Comparison of ENCODE assay signal across 33 cellular contexts in genomic region chr12:121725420-121725819, GRCh38. TPM values are rescaled to one million over a fixed set of nuclear protein-coding genes. Genes with fewer than 3 reads are reported as not detected.
"Had no signal": no experiment of that assay in that cellular context is flagged by ENCODE, and none has a peak within 500 bp of the region (broad histone marks: within the 10 kb centered on the region; RNA-seq: fewer than 3 reads in every experiment).

No MANE protein-coding gene starts in this region.

- H3K27me3 Mint-ChIP-seq: activated CD4-positive, alpha-beta memory T cell treated with anti-CD3 and anti-CD28 coated beads for 36 hours; activated CD4-positive, alpha-beta T cell treated with anti-CD3 and anti-CD28 coated beads for 36 hours; activated CD4-positive, alpha-beta T cell treated with anti-CD3 and anti-CD28 coated beads, Interleukin-2, amount 10 ng/mL, durations not matched to agents 24 days and 14 days; activated CD8-positive, alpha-beta memory T cell treated with anti-CD3 and anti-CD28 coated beads, Interleukin-2, amount 10 ng/mL, durations not matched to agents 7 days and 5 days; activated naive CD4-positive, alpha-beta T cell treated with anti-CD3 and anti-CD28 coated beads, Interleukin-2, amount 50 U/mL, for 24 hours; activated naive CD8-positive, alpha-beta T cell treated with anti-CD3 and anti-CD28 coated beads for 36 hours; activated naive CD8-positive, alpha-beta T cell treated with anti-CD3 and anti-CD28 coated beads, Interleukin-2, amount 50 U/mL, for 24 hours; effector memory CD8-positive, alpha-beta T cell had no signal

- H3K4me1 Mint-ChIP-seq: activated CD4-positive, alpha-beta T cell treated with anti-CD3 and anti-CD28 coated beads for 36 hours; activated CD4-positive, alpha-beta T cell treated with anti-CD3 and anti-CD28 coated beads, Interleukin-2, amount 10 ng/mL, durations not matched to agents 24 days and 14 days; activated CD8-positive, alpha-beta memory T cell treated with anti-CD3 and anti-CD28 coated beads, Interleukin-2, amount 10 ng/mL, durations not matched to agents 7 days and 5 days; activated naive CD4-positive, alpha-beta T cell treated with anti-CD3 and anti-CD28 coated beads, Interleukin-2, amount 50 U/mL, for 24 hours; activated naive CD8-positive, alpha-beta T cell treated with anti-CD3 and anti-CD28 coated beads, Interleukin-2, amount 50 U/mL, for 24 hours had no signal

- H3K36me3 ChIP-seq: adrenal gland had no signal

- H3K27ac Mint-ChIP-seq: activated CD4-positive, alpha-beta memory T cell treated with anti-CD3 and anti-CD28 coated beads for 36 hours; activated CD4-positive, alpha-beta T cell treated with anti-CD3 and anti-CD28 coated beads for 36 hours; activated CD4-positive, alpha-beta T cell treated with anti-CD3 and anti-CD28 coated beads, Interleukin-2, amount 10 ng/mL, durations not matched to agents 24 days and 14 days; activated CD8-positive, alpha-beta memory T cell treated with anti-CD3 and anti-CD28 coated beads, Interleukin-2, amount 10 ng/mL, durations not matched to agents 7 days and 5 days; activated CD8-positive, alpha-beta T cell treated with anti-CD3 and anti-CD28 coated beads, Interleukin-2, amount 10 ng/mL, durations not matched to agents 7 days and 5 days; activated naive CD4-positive, alpha-beta T cell treated with anti-CD3 and anti-CD28 coated beads for 36 hours; activated naive CD4-positive, alpha-beta T cell treated with anti-CD3 and anti-CD28 coated beads, Interleukin-2, amount 50 U/mL, for 24 hours; activated naive CD8-positive, alpha-beta T cell treated with anti-CD3 and anti-CD28 coated beads for 36 hours; activated naive CD8-positive, alpha-beta T cell treated with anti-CD3 and anti-CD28 coated beads, Interleukin-2, amount 50 U/mL, for 24 hours; activated T-helper 1 cell treated with anti-CD3 and anti-CD28 coated beads, Interleukin-12 subunit alpha, Interleukin-12 subunit beta, Interleukin-2, Interleukin-4 antibody, amounts not matched to agents 30 ng/mL and 10 ng/mL and 1 ng/mL, durations not matched to agents 14 hours and 24 hours and 36 hours; activated T-helper 2 cell treated with anti-CD3 and anti-CD28 coated beads, Interferon-gamma antibody, Interleukin-2, Interleukin-4, amounts not matched to agents 10 μg/mL and 5 μg/mL and 100 μg/mL, durations not matched to agents 14 hours and 24 hours and 36 hours had no signal

- ATAC-seq: activated CD4-positive, alpha-beta T cell treated with anti-CD3 and anti-CD28 coated beads for 36 hours; activated CD8-positive, alpha-beta memory T cell treated with anti-CD3 and anti-CD28 coated beads, Interleukin-2, amount 10 ng/mL, durations not matched to agents 7 days and 5 days; activated CD8-positive, alpha-beta T cell treated with anti-CD3 and anti-CD28 coated beads, Interleukin-2, amount 10 ng/mL, durations not matched to agents 7 days and 5 days; activated naive CD8-positive, alpha-beta T cell treated with anti-CD3 and anti-CD28 coated beads, Interleukin-2, amount 50 U/mL, for 24 hours; body of pancreas; effector memory CD8-positive, alpha-beta T cell; heart left ventricle had no signal

- H3K27me3 ChIP-seq: adrenal gland, body of pancreas, esophagus squamous epithelium, heart left ventricle had no signal

- H3K36me3 Mint-ChIP-seq: activated CD8-positive, alpha-beta memory T cell treated with anti-CD3 and anti-CD28 coated beads, Interleukin-2, amount 10 ng/mL, durations not matched to agents 7 days and 5 days; activated naive CD4-positive, alpha-beta T cell treated with anti-CD3 and anti-CD28 coated beads, Interleukin-2, amount 50 U/mL, for 24 hours had no signal

- H3K27ac ChIP-seq: adrenal gland, body of pancreas, epithelial cell of prostate, esophagus squamous epithelium, heart left ventricle had no signal

- DNase-seq: activated CD4-positive, alpha-beta memory T cell treated with anti-CD3 and anti-CD28 coated beads for 36 hours; activated CD4-positive, alpha-beta T cell treated with anti-CD3 and anti-CD28 coated beads for 36 hours; activated CD4-positive, alpha-beta T cell treated with anti-CD3 and anti-CD28 coated beads, Interleukin-2, amount 10 ng/mL, durations not matched to agents 24 days and 14 days; activated CD4-positive, CD25-positive, alpha-beta regulatory T cell; activated CD4-positive, CD25-positive, alpha-beta regulatory T cell treated with anti-CD3 and anti-CD28 coated beads, Interleukin-2, amount 50 U/mL, for 72 hours; activated CD8-positive, alpha-beta memory T cell treated with anti-CD3 and anti-CD28 coated beads, Interleukin-2, amount 10 ng/mL, durations not matched to agents 7 days and 5 days; activated CD8-positive, alpha-beta memory T cell treated with anti-CD3 and anti-CD28 coated beads, Interleukin-2, amount 50 U/mL, for 4 hours; activated CD8-positive, alpha-beta T cell treated with anti-CD3 and anti-CD28 coated beads, Interleukin-2, amount 10 ng/mL, durations not matched to agents 7 days and 5 days; activated effector memory CD4-positive, alpha-beta T cell treated with anti-CD3 and anti-CD28 coated beads, Interleukin-2, amount 50 U/mL, for 16 hours; activated naive CD4-positive, alpha-beta T cell treated with anti-CD3 and anti-CD28 coated beads for 36 hours; activated naive CD8-positive, alpha-beta T cell treated with anti-CD3 and anti-CD28 coated beads for 36 hours; activated naive CD8-positive, alpha-beta T cell treated with anti-CD3 and anti-CD28 coated beads, Interleukin-2, amount 50 U/mL, for 24 hours; activated T-cell treated with anti-CD3 and anti-CD28 coated beads, Interleukin-2, amount 50 U/mL, for 1 hour; activated T-cell treated with anti-CD3 and anti-CD28 coated beads, Interleukin-2, amount 50 U/mL, for 48 hours; adrenal gland; amygdala; aorta; body of pancreas; caudate nucleus; cortex of kidney; effector CD4-positive, alpha-beta T cell; effector memory CD8-positive, alpha-beta T cell; esophagus squamous epithelium; foreskin fibroblast; heart left ventricle; T-helper 2 cell had no signal

- H3K4me3 ChIP-seq: adrenal gland, body of pancreas, esophagus squamous epithelium, heart left ventricle had no signal

- H3K4me1 ChIP-seq: adrenal gland, body of pancreas, esophagus squamous epithelium, heart left ventricle had no signal

- H3K9me3 Mint-ChIP-seq: activated CD4-positive, alpha-beta memory T cell treated with anti-CD3 and anti-CD28 coated beads for 36 hours; activated CD4-positive, alpha-beta T cell treated with anti-CD3 and anti-CD28 coated beads, Interleukin-2, amount 10 ng/mL, durations not matched to agents 24 days and 14 days; activated naive CD4-positive, alpha-beta T cell treated with anti-CD3 and anti-CD28 coated beads for 36 hours; activated naive CD4-positive, alpha-beta T cell treated with anti-CD3 and anti-CD28 coated beads, Interleukin-2, amount 50 U/mL, for 24 hours; activated naive CD8-positive, alpha-beta T cell treated with anti-CD3 and anti-CD28 coated beads for 36 hours; activated naive CD8-positive, alpha-beta T cell treated with anti-CD3 and anti-CD28 coated beads, Interleukin-2, amount 50 U/mL, for 24 hours; activated T-helper 1 cell treated with anti-CD3 and anti-CD28 coated beads, Interleukin-12 subunit alpha, Interleukin-12 subunit beta, Interleukin-2, Interleukin-4 antibody, amounts not matched to agents 30 ng/mL and 10 ng/mL and 1 ng/mL, durations not matched to agents 14 hours and 24 hours and 36 hours; activated T-helper 2 cell treated with anti-CD3 and anti-CD28 coated beads, Interferon-gamma antibody, Interleukin-2, Interleukin-4, amounts not matched to agents 10 μg/mL and 5 μg/mL and 100 μg/mL, durations not matched to agents 14 hours and 24 hours and 36 hours; effector memory CD8-positive, alpha-beta T cell had no signal

- FAIRE-seq: colon, frontal cortex had no signal

- H3K9me3 ChIP-seq: adrenal gland, body of pancreas, esophagus squamous epithelium, heart left ventricle had no signal

- H3K4me3 Mint-ChIP-seq: activated CD4-positive, alpha-beta memory T cell treated with anti-CD3 and anti-CD28 coated beads for 36 hours; activated CD4-positive, alpha-beta T cell treated with anti-CD3 and anti-CD28 coated beads for 36 hours; activated CD4-positive, alpha-beta T cell treated with anti-CD3 and anti-CD28 coated beads, Interleukin-2, amount 10 ng/mL, durations not matched to agents 24 days and 14 days; activated CD8-positive, alpha-beta memory T cell treated with anti-CD3 and anti-CD28 coated beads, Interleukin-2, amount 10 ng/mL, durations not matched to agents 7 days and 5 days; activated CD8-positive, alpha-beta T cell treated with anti-CD3 and anti-CD28 coated beads, Interleukin-2, amount 10 ng/mL, durations not matched to agents 7 days and 5 days; activated naive CD4-positive, alpha-beta T cell treated with anti-CD3 and anti-CD28 coated beads for 36 hours; activated naive CD4-positive, alpha-beta T cell treated with anti-CD3 and anti-CD28 coated beads, Interleukin-2, amount 50 U/mL, for 24 hours; activated naive CD8-positive, alpha-beta T cell treated with anti-CD3 and anti-CD28 coated beads for 36 hours; activated naive CD8-positive, alpha-beta T cell treated with anti-CD3 and anti-CD28 coated beads, Interleukin-2, amount 50 U/mL, for 24 hours; activated T-helper 1 cell treated with anti-CD3 and anti-CD28 coated beads, Interleukin-12 subunit alpha, Interleukin-12 subunit beta, Interleukin-2, Interleukin-4 antibody, amounts not matched to agents 30 ng/mL and 10 ng/mL and 1 ng/mL, durations not matched to agents 14 hours and 24 hours and 36 hours; effector memory CD8-positive, alpha-beta T cell had no signal

RNA-seq across cellular contexts. Expression of gene MORN3, which starts 56.0 kb away (rescaled TPM):
- total RNA-seq: body of pancreas, dermis blood vessel endothelial cell had no signal
